Comparison of ENCODE assay signal across 21 cellular contexts in genomic region chr20:61659652-61660346, GRCh38.
DNase-seq lines count a peak whose midpoint lies in the region; ATAC-seq and TF ChIP-seq lines count a peak whose summit lies in the region.
"Had no signal": no experiment of that assay in that cellular context is flagged by ENCODE, and none has a peak within 500 bp of the region (broad histone marks: within the 10 kb centered on the region; RNA-seq: fewer than 3 reads in every experiment).

No MANE protein-coding gene starts in this region.

- H3K27me3 ChIP-seq in right cardiac atrium (ENCODE audit: control insufficient read depth, insufficient read depth) (no peaks in the 10 kb centered on the region), spleen (replicated peaks in 1 of 7) (no peaks in the 10 kb centered on the region), endodermal cell (ENCODE audit: control insufficient read depth, insufficient read depth, low read length, poor library complexity, severe bottlenecking) (no peaks in the 10 kb centered on the region)

- no peak overlapping the region for H3K4me3 Mint-ChIP-seq in endodermal cell
- H3K4me3 Mint-ChIP-seq: CD14-positive monocyte, H9, IgD-negative memory B cell had no signal

- ATAC-seq in right cardiac atrium (peak in 1 of 2 donors; percentile 87), Right ventricle myocardium superior (ENCODE audit: poor library complexity) (no peak), HG02642 (IDR thresholded peaks at IDR 0.05; ENCODE audit: poor library complexity, unreplicated experiment) (no peak)
- ATAC-seq: A549 had no signal

- no peak for TF ChIP-seq POLR2A in spleen (IDR thresholded peaks at IDR 0.05)

- H3K27ac ChIP-seq in right cardiac atrium (ENCODE audit: low read length) = no peak overlapping the region
- H3K27ac ChIP-seq in spleen = no peak overlapping the region
- H3K27ac ChIP-seq in endodermal cell (ENCODE audit: low read depth, low read length) = no peak overlapping the region
- H3K27ac ChIP-seq: A549, HL-60 had no signal

- H3K4me1 ChIP-seq in right cardiac atrium (ENCODE audit: control insufficient read depth, insufficient read depth, low read length) (no peaks in the 10 kb centered on the region), spleen (peaks cover 0 to 8% (median 3%) of the 10 kb centered on the region in 6 donors), endodermal cell (ENCODE audit: control insufficient read depth, insufficient read depth, low read length) (no peaks in the 10 kb centered on the region)
- H3K4me1 ChIP-seq: A549 had no signal

- intact Hi-C loops in right cardiac atrium (cut with DNase I) (no loop called here), Right ventricle myocardium superior (cut with DNase I) (no loop called here), spleen (cut with DNase I; ENCODE audit: low total_unique reads) (no loop called here)

- H3K9me3 Mint-ChIP-seq in endodermal cell = no peaks in the 10 kb centered on the region
- H3K9me3 Mint-ChIP-seq: H9 had no signal

- H3K36me3 ChIP-seq in spleen (no peaks in the 10 kb centered on the region), endodermal cell (ENCODE audit: control insufficient read depth, insufficient read depth, low read length) (no peaks in the 10 kb centered on the region)
- H3K36me3 ChIP-seq: MG63 had no signal

- WGBS in right cardiac atrium = 48% methylated on average over 20 of the region's 20 CpGs
- WGBS in spleen, 5 donors = 57 to 64% (median 62%) methylated on average over 13 to 20 of the region's 20 CpGs
- WGBS in endodermal cell (ENCODE audit: insufficient coverage in 1 of 2, insufficient read length in 1 of 2), 2 experiments = 55 to 83% methylated on average over 5 to 20 of the region's 20 CpGs

- H3K4me3 ChIP-seq in right cardiac atrium (ENCODE audit: low read length) (no peak overlapping the region), spleen (no peak overlapping the region), endodermal cell (ENCODE audit: low read length) (no peak overlapping the region)
- H3K4me3 ChIP-seq: A549, MG63 had no signal

- TF ChIP-seq CTCF in spleen (IDR thresholded peaks at IDR 0.05 in 8 of 11, conservative IDR thresholded peaks at IDR 0.05 in 3 of 11) (no peak), endodermal cell (conservative IDR thresholded peaks at IDR 0.05) (no peak)

- no peak overlapping the region for H3K9ac ChIP-seq in endodermal cell (ENCODE audit: extremely low read depth, low read length, poor library complexity, severe bottlenecking)

- DNase-seq in right cardiac atrium (peak in 2 of 3 donors; percentile 38 to 62), Right ventricle myocardium superior (no peak), NCI-H1417 treated with DMSO at 0.1 percent for 48 hours (lab: John Stamatoyannopoulos, UW) (peak; percentile 56), ecto neural progenitor cell (ENCODE audit: low spot score) (peak; percentile 70), spleen (peak; percentile 69), medulla oblongata (ENCODE audit: extremely low spot score) (no peak), endodermal cell (no peak)
- DNase-seq: DMS 273 treated with DMSO at 0.1 percent for 48 hours, GF-D8, H9, Kasumi-1, MG63, NCI-H1092 treated with DMSO at 0.1 percent for 48 hours, NCI-H2107, NCI-H345, NCI-H524 treated with DMSO at 0.1 percent for 48 hours had no signal

- H3K9me3 ChIP-seq in right cardiac atrium (ENCODE audit: control insufficient read depth, low read length) (no peaks in the 10 kb centered on the region), spleen (peaks cover 0 to 10% (median 0%) of the 10 kb centered on the region in 8 donors), endodermal cell (ENCODE audit: control insufficient read depth, low read length) (no peaks in the 10 kb centered on the region)
- H3K9me3 ChIP-seq: A549, MG63 had no signal

- no peaks in the 10 kb centered on the region for H3K36me3 Mint-ChIP-seq in endodermal cell (ENCODE audit: low read depth)
- H3K36me3 Mint-ChIP-seq: CD14-positive monocyte had no signal

- no peak overlapping the region for H3K27ac Mint-ChIP-seq in endodermal cell
- H3K27ac Mint-ChIP-seq: CD14-positive monocyte, IgD-negative memory B cell had no signal

- no peaks in the 10 kb centered on the region for H3K4me1 Mint-ChIP-seq in endodermal cell
- H3K4me1 Mint-ChIP-seq: CD14-positive monocyte, IgD-negative memory B cell had no signal

- peaks cover 31% of the 10 kb centered on the region for H3K27me3 Mint-ChIP-seq in endodermal cell (ENCODE audit: insufficient read depth)
- H3K27me3 Mint-ChIP-seq: IgD-negative memory B cell had no signal

Comparison
In these comparisons a context has a peak if more than half of its experiments do, and no peak if none do; other contexts are left out.
1. DNase-seq: peak in right cardiac atrium (2 of 3), NCI-H1417 treated with DMSO at 0.1 percent for 48 hours (single experiment), ecto neural progenitor cell (single experiment) and spleen (single experiment); none in Right ventricle myocardium superior (single experiment), medulla oblongata (single experiment) and endodermal cell (single experiment).